1 cellular context compared by ENCODE assay signal in genomic region chr18:50399582-50399981, GRCh38.
TF ChIP-seq lines count a peak whose summit lies in the region.

No MANE protein-coding gene starts in this region.

TF ChIP-seq in SK-N-SH, 30 proteins besides CTCF, POLR2A, EP300 and RAD21 (continued from another document):
- TF ChIP-seq USF1 (IDR thresholded peaks at IDR 0.05; ENCODE audit: borderline replicate concordance, low read depth), result no peak
- TF ChIP-seq POLR2AphosphoS5 (IDR thresholded peaks at IDR 0.05; ENCODE audit: low read depth, low read length), result no peak
- TF ChIP-seq ZBTB33 (IDR thresholded peaks at IDR 0.05; ENCODE audit: borderline replicate concordance, low read depth), result no peak
- no peak for TF ChIP-seq RFX5 (IDR thresholded peaks at IDR 0.05; ENCODE audit: low read length)
- no peak for TF ChIP-seq TAF1 (IDR thresholded peaks at IDR 0.05; ENCODE audit: borderline replicate concordance, low read depth, low read length)
- TF ChIP-seq FOXM1 (IDR thresholded peaks at IDR 0.05; ENCODE audit: low read depth), result no peak
- no peak for TF ChIP-seq SMC3 (IDR thresholded peaks at IDR 0.05; ENCODE audit: low read depth, low read length)
- no peak for TF ChIP-seq MEF2A (IDR thresholded peaks at IDR 0.05; ENCODE audit: borderline replicate concordance, low read depth)
- TF ChIP-seq GABPA (IDR thresholded peaks at IDR 0.05; ENCODE audit: low read depth), result no peak
- TF ChIP-seq MXI1 (IDR thresholded peaks at IDR 0.05; ENCODE audit: low read depth, low read length), result no peak
- no peak for TF ChIP-seq MAX (IDR thresholded peaks at IDR 0.05; ENCODE audit: low read depth)
- no peak for TF ChIP-seq CHD2 (IDR thresholded peaks at IDR 0.05; ENCODE audit: low read length, partially characterized antibody)
